10 cellular contexts compared by ENCODE assay signal in the genomic region with DNA sequence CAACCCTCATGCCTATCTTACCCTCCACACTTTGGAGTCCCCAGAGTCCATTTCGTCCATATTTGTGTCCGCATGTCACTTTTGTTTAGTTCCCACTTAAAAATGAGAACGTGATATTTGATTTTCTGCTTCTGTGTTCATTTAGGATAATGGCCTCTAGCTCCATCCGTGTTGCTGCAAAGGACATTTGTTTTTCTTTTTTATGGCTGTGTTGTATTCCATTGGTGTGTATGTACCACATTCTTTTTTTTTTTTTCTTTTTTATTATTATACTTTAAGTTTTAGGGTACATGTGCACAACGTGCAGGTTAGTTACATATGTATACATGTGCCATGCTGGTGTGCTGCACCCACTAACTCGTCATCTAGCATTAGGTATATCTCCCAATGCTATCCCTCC. TPM values are rescaled to one million over a fixed set of nuclear protein-coding genes. Genes with fewer than 3 reads are reported as not detected.
"Had no signal": no experiment of that assay in that cellular context is flagged by ENCODE, and none has a peak within 500 bp of the region (broad histone marks: within the 10 kb centered on the region; RNA-seq: fewer than 3 reads in every experiment).

No MANE protein-coding gene starts in this region.

RNA-seq across cellular contexts. Expression of a gene that starts 7.2 kb away (rescaled TPM):
- total RNA-seq: OCI-LY7, PC-3, PC-9, Peyer's patch, RPMI7951, SJCRH30, SJSA1, SK-MEL-5, T-cell had no signal
- polyA plus RNA-seq: SK-N-SH had no signal
